Comparison of ENCODE assay signal across 8 cellular contexts in genomic region chr22:38755911-38756532, GRCh38. TPM values are rescaled to one million over a fixed set of nuclear protein-coding genes. Genes with fewer than 3 reads are reported as not detected.
A peak's percentile ranks its signal among the peaks of the same experiment; 100 is the strongest.
DNase-seq lines count a peak whose midpoint lies in the region; ATAC-seq and TF ChIP-seq lines count a peak whose summit lies in the region.

A gene with protein sequence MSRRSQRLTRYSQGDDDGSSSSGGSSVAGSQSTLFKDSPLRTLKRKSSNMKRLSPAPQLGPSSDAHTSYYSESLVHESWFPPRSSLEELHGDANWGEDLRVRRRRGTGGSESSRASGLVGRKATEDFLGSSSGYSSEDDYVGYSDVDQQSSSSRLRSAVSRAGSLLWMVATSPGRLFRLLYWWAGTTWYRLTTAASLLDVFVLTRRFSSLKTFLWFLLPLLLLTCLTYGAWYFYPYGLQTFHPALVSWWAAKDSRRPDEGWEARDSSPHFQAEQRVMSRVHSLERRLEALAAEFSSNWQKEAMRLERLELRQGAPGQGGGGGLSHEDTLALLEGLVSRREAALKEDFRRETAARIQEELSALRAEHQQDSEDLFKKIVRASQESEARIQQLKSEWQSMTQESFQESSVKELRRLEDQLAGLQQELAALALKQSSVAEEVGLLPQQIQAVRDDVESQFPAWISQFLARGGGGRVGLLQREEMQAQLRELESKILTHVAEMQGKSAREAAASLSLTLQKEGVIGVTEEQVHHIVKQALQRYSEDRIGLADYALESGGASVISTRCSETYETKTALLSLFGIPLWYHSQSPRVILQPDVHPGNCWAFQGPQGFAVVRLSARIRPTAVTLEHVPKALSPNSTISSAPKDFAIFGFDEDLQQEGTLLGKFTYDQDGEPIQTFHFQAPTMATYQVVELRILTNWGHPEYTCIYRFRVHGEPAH (minus strand): TSS chr22:38755998. CDS start chr22:38752628, 3,370 bp downstream.

- POLR2A ChIA-PET in naive thymus-derived CD8-positive, alpha-beta T cell (lab: Charles Lee): interaction anchor here (0.6 to 37.2 kb wide), 9 partner anchors 1 to 391 kb away, joined by 3 to 1495 read pairs (median 14); partner anchors contain the start of genes GTPBP1, NPTXR and TOMM22 and of another gene

- no peaks in the 10 kb centered on the region for H3K27me3 Mint-ChIP-seq in activated T-helper 17 cell treated with anti-CD3 and anti-CD28 coated beads, Interleukin-2, amount 50 U/mL, for 72 hours
- H3K27me3 Mint-ChIP-seq in naive thymus-derived CD8-positive, alpha-beta T cell: no peaks in the 10 kb centered on the region
- H3K27me3 Mint-ChIP-seq in stimulated activated naive B cell treated with anti-CD40 and anti-IgM and Interleukin-4, amounts not matched to agents 10 μg/mL and 1 μg/mL and 100 μg/mL, for 72 hours: no peaks in the 10 kb centered on the region

- H3K4me3 ChIP-seq in HL-60 (replicated peaks; ENCODE audit: insufficient read depth, low read length) (peak within 1 kb of the TSS; percentile 72), fibroblast of mammary gland (ENCODE audit: control insufficient read depth, low read depth, low read length) (peak within 1 kb of the TSS; percentile 62)

- TF ChIP-seq CTCF in HL-60 (IDR thresholded peaks at IDR 0.05; ENCODE audit: insufficient read depth, low read length) (no peak), fibroblast of mammary gland (conservative IDR thresholded peaks at IDR 0.05; ENCODE audit: control insufficient read depth, insufficient read depth, low read depth, low read length) (no peak)

- peak within 1 kb of the TSS; percentile 98 for H3K4me3 Mint-ChIP-seq in activated T-helper 17 cell treated with anti-CD3 and anti-CD28 coated beads, Interleukin-2, amount 50 U/mL, for 72 hours
- peak within 1 kb of the TSS; percentile 94 to 100 (median 99) for H3K4me3 Mint-ChIP-seq in naive thymus-derived CD8-positive, alpha-beta T cell
- H3K4me3 Mint-ChIP-seq in stimulated activated naive B cell treated with anti-CD40 and anti-IgM and Interleukin-4, amounts not matched to agents 10 μg/mL and 1 μg/mL and 100 μg/mL, for 72 hours: peak within 1 kb of the TSS; percentile 88 to 89

- peak within 1 kb of the TSS; percentile 92 for H3K27ac ChIP-seq in HL-60 (replicated peaks)

- peak; percentile 70 for ATAC-seq in GM19397 (IDR thresholded peaks at IDR 0.05; ENCODE audit: unreplicated experiment)
- ATAC-seq in activated T-helper 17 cell treated with anti-CD3 and anti-CD28 coated beads, Interleukin-2, amount 50 U/mL, for 72 hours (replicated peaks): peak; percentile 76
- ATAC-seq in naive thymus-derived CD8-positive, alpha-beta T cell: peak; percentile 67 to 71
- peak; percentile 76 to 80 for ATAC-seq in stimulated activated naive B cell treated with anti-CD40 and anti-IgM and Interleukin-4, amounts not matched to agents 10 μg/mL and 1 μg/mL and 100 μg/mL, for 72 hours (replicated peaks)

- DNase-seq in COLO668 (lab: John Stamatoyannopoulos, UW; ENCODE audit: unreplicated experiment) (peak; percentile 93), HL-60 (ENCODE audit: low read depth in 1 of 2, low spot score in 1 of 2) (peak; percentile 80 to 90), RPMI8226 (peak; percentile 90), fibroblast of mammary gland (ENCODE audit: low read depth) (peak; percentile 74)
- DNase-seq in naive thymus-derived CD8-positive, alpha-beta T cell: peak; percentile 90 to 96 (median 94)
- DNase-seq in stimulated activated naive B cell treated with anti-CD40 and anti-IgM and Interleukin-4, amounts not matched to agents 10 μg/mL and 1 μg/mL and 100 μg/mL, for 72 hours: peak; percentile 88

- H3K36me3 Mint-ChIP-seq in activated T-helper 17 cell treated with anti-CD3 and anti-CD28 coated beads, Interleukin-2, amount 50 U/mL, for 72 hours (ENCODE audit: low read depth): peaks cover 48% of the 10 kb centered on the region
- peaks cover 15 to 36% (median 26%) of the 10 kb centered on the region in 3 donors for H3K36me3 Mint-ChIP-seq in naive thymus-derived CD8-positive, alpha-beta T cell
- H3K36me3 Mint-ChIP-seq in stimulated activated naive B cell treated with anti-CD40 and anti-IgM and Interleukin-4, amounts not matched to agents 10 μg/mL and 1 μg/mL and 100 μg/mL, for 72 hours: peaks cover 18 to 25% of the 10 kb centered on the region in 2 donors

- peaks cover 31% of the 10 kb centered on the region for H3K4me1 Mint-ChIP-seq in activated T-helper 17 cell treated with anti-CD3 and anti-CD28 coated beads, Interleukin-2, amount 50 U/mL, for 72 hours
- peaks cover 41 to 77% (median 65%) of the 10 kb centered on the region in 4 donors for H3K4me1 Mint-ChIP-seq in naive thymus-derived CD8-positive, alpha-beta T cell
- H3K4me1 Mint-ChIP-seq in stimulated activated naive B cell treated with anti-CD40 and anti-IgM and Interleukin-4, amounts not matched to agents 10 μg/mL and 1 μg/mL and 100 μg/mL, for 72 hours: peaks cover 55 to 74% of the 10 kb centered on the region in 2 donors

- H3K9me3 Mint-ChIP-seq in activated T-helper 17 cell treated with anti-CD3 and anti-CD28 coated beads, Interleukin-2, amount 50 U/mL, for 72 hours: no peaks in the 10 kb centered on the region
- H3K9me3 Mint-ChIP-seq in naive thymus-derived CD8-positive, alpha-beta T cell: no peaks in the 10 kb centered on the region
- peaks cover 0 to 3% of the 10 kb centered on the region in 2 donors for H3K9me3 Mint-ChIP-seq in stimulated activated naive B cell treated with anti-CD40 and anti-IgM and Interleukin-4, amounts not matched to agents 10 μg/mL and 1 μg/mL and 100 μg/mL, for 72 hours

- H3K27ac Mint-ChIP-seq in activated T-helper 17 cell treated with anti-CD3 and anti-CD28 coated beads, Interleukin-2, amount 50 U/mL, for 72 hours: peak within 1 kb of the TSS; percentile 96
- peak within 1 kb of the TSS; percentile 90 to 100 (median 99) for H3K27ac Mint-ChIP-seq in naive thymus-derived CD8-positive, alpha-beta T cell
- H3K27ac Mint-ChIP-seq in stimulated activated naive B cell treated with anti-CD40 and anti-IgM and Interleukin-4, amounts not matched to agents 10 μg/mL and 1 μg/mL and 100 μg/mL, for 72 hours: peak within 1 kb of the TSS; percentile 93

- no peaks in the 10 kb centered on the region for H3K27me3 ChIP-seq in HL-60 (ENCODE audit: insufficient read depth, poor library complexity, severe bottlenecking)

RNA-seq across cellular contexts. Expression of the gene that starts here (rescaled TPM):
- 100 to 1,000 TPM; 193 to 216 TPM for total RNA-seq in activated T-helper 17 cell treated with anti-CD3 and anti-CD28 coated beads, Interleukin-2, amount 50 U/mL, for 72 hours
- 1,000 to 10,000 TPM; 1,061 to 1,073 TPM for total RNA-seq in naive thymus-derived CD8-positive, alpha-beta T cell
- polyA plus RNA-seq in naive thymus-derived CD8-positive, alpha-beta T cell: 100 to 1,000 TPM; 491 to 802 (median 518) TPM

Comparison
In these comparisons a context has a peak if more than half of its experiments do, and no peak if none do; other contexts are left out.
1. Peak in every context shown above with its lines: DNase-seq, ATAC-seq, H3K4me3 ChIP-seq and H3K27ac ChIP-seq.
2. RNA of the gene that starts here (total RNA-seq): 1,061 to 1,073 TPM in naive thymus-derived CD8-positive, alpha-beta T cell; 193 to 216 TPM in activated T-helper 17 cell treated with anti-CD3 and anti-CD28 coated beads, Interleukin-2, amount 50 U/mL, for 72 hours; every median in the first group is over 4 times any median in the second.